Comparison of ENCODE assay signal across 10 cellular contexts in genomic region chr7:84193787-84194186, GRCh38. TPM values are rescaled to one million over a fixed set of nuclear protein-coding genes. Genes with fewer than 3 reads are reported as not detected.
DNase-seq lines count a peak whose midpoint lies in the region; ATAC-seq and TF ChIP-seq lines count a peak whose summit lies in the region.
"Had no signal": no experiment of that assay in that cellular context is flagged by ENCODE, and none has a peak within 500 bp of the region (broad histone marks: within the 10 kb centered on the region; RNA-seq: fewer than 3 reads in every experiment).

No MANE protein-coding gene starts in this region.

- no peak for TF ChIP-seq CTCF in chondrocyte (IDR thresholded peaks at IDR 0.05)

- no peak overlapping the region for H3K9ac ChIP-seq in iPS-15b (ENCODE audit: low read depth, low read length)
- peak overlapping the region; percentile 66 to 73 for H3K9ac ChIP-seq in stomach smooth muscle (ENCODE audit: low read length in 2 of 2)

- H3K9me3 Mint-ChIP-seq in activated naive CD4-positive, alpha-beta T cell treated with anti-CD3 and anti-CD28 coated beads, Interleukin-2, amount 50 U/mL, for 24 hours: no peaks in the 10 kb centered on the region
- no peaks in the 10 kb centered on the region for H3K9me3 Mint-ChIP-seq in activated naive CD4-positive, alpha-beta T cell treated with anti-CD3 and anti-CD28 coated beads, Interleukin-2, amount 50 U/mL, for 72 hours
- H3K9me3 Mint-ChIP-seq in activated naive CD8-positive, alpha-beta T cell treated with anti-CD3 and anti-CD28 coated beads, Interleukin-2, amount 10 ng/mL, durations not matched to agents 7 days and 5 days: no peaks in the 10 kb centered on the region
- H3K9me3 Mint-ChIP-seq in chondrocyte (ENCODE audit: low read depth): no peaks in the 10 kb centered on the region
- H3K9me3 Mint-ChIP-seq: T-cell had no signal

- H3K4me1 ChIP-seq in iPS-15b (ENCODE audit: control insufficient read depth, insufficient read depth, low read length) (peaks cover 9% of the 10 kb centered on the region), stomach smooth muscle (ENCODE audit: control insufficient read depth, insufficient read depth, low read length) (peaks cover 2% of the 10 kb centered on the region)

- H3K4me1 Mint-ChIP-seq in activated naive CD4-positive, alpha-beta T cell treated with anti-CD3 and anti-CD28 coated beads, Interleukin-2, amount 50 U/mL, for 24 hours: peaks cover 46% of the 10 kb centered on the region
- H3K4me1 Mint-ChIP-seq in activated naive CD8-positive, alpha-beta T cell treated with anti-CD3 and anti-CD28 coated beads, Interleukin-2, amount 10 ng/mL, durations not matched to agents 7 days and 5 days: peaks cover 20% of the 10 kb centered on the region
- H3K4me1 Mint-ChIP-seq in chondrocyte (ENCODE audit: low read depth): peaks cover 23% of the 10 kb centered on the region

- H3K27me3 ChIP-seq in iPS-15b (ENCODE audit: control insufficient read depth, insufficient read depth, low read length): no peaks in the 10 kb centered on the region
- H3K27me3 ChIP-seq in stomach smooth muscle (ENCODE audit: control insufficient read depth in 1 of 2, insufficient read depth in 2 of 2, low read length in 2 of 2): no peaks in the 10 kb centered on the region

- peak overlapping the region; percentile 94 for H3K4me3 Mint-ChIP-seq in activated naive CD4-positive, alpha-beta T cell treated with anti-CD3 and anti-CD28 coated beads, Interleukin-2, amount 50 U/mL, for 24 hours
- peak overlapping the region; percentile 92 for H3K4me3 Mint-ChIP-seq in activated naive CD8-positive, alpha-beta T cell treated with anti-CD3 and anti-CD28 coated beads, Interleukin-2, amount 10 ng/mL, durations not matched to agents 7 days and 5 days
- H3K4me3 Mint-ChIP-seq in chondrocyte (ENCODE audit: unreplicated experiment): no peak overlapping the region

- H3K9me3 ChIP-seq in iPS-15b (ENCODE audit: control insufficient read depth, insufficient read depth, low read length) (no peaks in the 10 kb centered on the region), stomach smooth muscle (ENCODE audit: control insufficient read depth in 2 of 2, low read length in 2 of 2) (no peaks in the 10 kb centered on the region)

- H3K27ac ChIP-seq in stomach smooth muscle (ENCODE audit: low read length): peak overlapping the region; percentile 3

- H3K36me3 ChIP-seq in iPS-15b (ENCODE audit: control insufficient read depth, insufficient read depth, low read length) (no peaks in the 10 kb centered on the region), stomach smooth muscle (ENCODE audit: control insufficient read depth in 2 of 2, insufficient read depth in 2 of 2, low read length in 2 of 2) (no peaks in the 10 kb centered on the region)

- H3K4me3 ChIP-seq in iPS-15b (ENCODE audit: low read depth, low read length) (peak overlapping the region; percentile 61), stomach smooth muscle (ENCODE audit: low read length in 2 of 2) (peak overlapping the region; percentile 78 to 89)

- DNase-seq in activated naive CD4-positive, alpha-beta T cell treated with anti-CD3 and anti-CD28 coated beads, Interleukin-2, amount 50 U/mL, for 72 hours (ENCODE audit: low spot score in 2 of 2): no peak
- DNase-seq in activated naive CD8-positive, alpha-beta T cell treated with anti-CD3 and anti-CD28 coated beads, Interleukin-2, amount 10 ng/mL, durations not matched to agents 7 days and 5 days: no peak
- no peak for DNase-seq in activated CD8-positive, alpha-beta memory T cell treated with anti-CD3 and anti-CD28 coated beads, Interleukin-2, amount 50 U/mL, for 48 hours
- no peak for DNase-seq in chondrocyte (ENCODE audit: low spot score)
- DNase-seq: activated naive CD4-positive, alpha-beta T cell treated with anti-CD3 and anti-CD28 coated beads, Interleukin-2, amount 50 U/mL, for 16 hours; T-cell had no signal

- POLR2A ChIA-PET in activated naive CD8-positive, alpha-beta T cell treated with anti-CD3 and anti-CD28 coated beads, Interleukin-2, amount 10 ng/mL, durations not matched to agents 7 days and 5 days (lab: Charles Lee): no interaction called here

- no peak for ATAC-seq in activated naive CD4-positive, alpha-beta T cell treated with anti-CD3 and anti-CD28 coated beads, Interleukin-2, amount 50 U/mL, for 72 hours
- ATAC-seq in activated naive CD8-positive, alpha-beta T cell treated with anti-CD3 and anti-CD28 coated beads, Interleukin-2, amount 10 ng/mL, durations not matched to agents 7 days and 5 days (ENCODE audit: low read depth): no peak
- ATAC-seq in HG03460 (IDR thresholded peaks at IDR 0.05; ENCODE audit: unreplicated experiment): no peak

- H3K36me3 Mint-ChIP-seq in activated naive CD4-positive, alpha-beta T cell treated with anti-CD3 and anti-CD28 coated beads, Interleukin-2, amount 50 U/mL, for 24 hours: no peaks in the 10 kb centered on the region
- H3K36me3 Mint-ChIP-seq in activated naive CD4-positive, alpha-beta T cell treated with anti-CD3 and anti-CD28 coated beads, Interleukin-2, amount 50 U/mL, for 72 hours: no peaks in the 10 kb centered on the region
- no peaks in the 10 kb centered on the region for H3K36me3 Mint-ChIP-seq in activated naive CD8-positive, alpha-beta T cell treated with anti-CD3 and anti-CD28 coated beads, Interleukin-2, amount 10 ng/mL, durations not matched to agents 7 days and 5 days
- H3K36me3 Mint-ChIP-seq in chondrocyte (ENCODE audit: low read depth): no peaks in the 10 kb centered on the region
- H3K36me3 Mint-ChIP-seq: T-cell had no signal

- H3K27me3 Mint-ChIP-seq in activated naive CD4-positive, alpha-beta T cell treated with anti-CD3 and anti-CD28 coated beads, Interleukin-2, amount 50 U/mL, for 24 hours: no peaks in the 10 kb centered on the region
- peaks cover 4% of the 10 kb centered on the region for H3K27me3 Mint-ChIP-seq in activated naive CD8-positive, alpha-beta T cell treated with anti-CD3 and anti-CD28 coated beads, Interleukin-2, amount 10 ng/mL, durations not matched to agents 7 days and 5 days
- H3K27me3 Mint-ChIP-seq in chondrocyte (ENCODE audit: low read depth): peaks cover 2% of the 10 kb centered on the region
- H3K27me3 Mint-ChIP-seq: T-cell had no signal

- no peak overlapping the region for H3K27ac Mint-ChIP-seq in activated naive CD4-positive, alpha-beta T cell treated with anti-CD3 and anti-CD28 coated beads, Interleukin-2, amount 50 U/mL, for 24 hours
- no peak overlapping the region for H3K27ac Mint-ChIP-seq in activated naive CD4-positive, alpha-beta T cell treated with anti-CD3 and anti-CD28 coated beads, Interleukin-2, amount 50 U/mL, for 72 hours
- no peak overlapping the region for H3K27ac Mint-ChIP-seq in activated naive CD8-positive, alpha-beta T cell treated with anti-CD3 and anti-CD28 coated beads, Interleukin-2, amount 10 ng/mL, durations not matched to agents 7 days and 5 days
- H3K27ac Mint-ChIP-seq in chondrocyte (ENCODE audit: unreplicated experiment): no peak overlapping the region

RNA-seq across cellular contexts. Expression of gene SEMA3A, which starts 0.8 kb away (rescaled TPM):
- total RNA-seq in activated naive CD4-positive, alpha-beta T cell treated with anti-CD3 and anti-CD28 coated beads, Interleukin-2, amount 50 U/mL, for 72 hours: 1 to 10 TPM; 1.7 to 2.3 TPM
- 1 to 10 TPM; 3.2 to 3.3 TPM for total RNA-seq in activated naive CD8-positive, alpha-beta T cell treated with anti-CD3 and anti-CD28 coated beads, Interleukin-2, amount 10 ng/mL, durations not matched to agents 7 days and 5 days
- total RNA-seq in chondrocyte: 0.36 to 0.87 TPM (median 0.65 TPM) in 3 replicates
